ENCODE assay signal across 30 cellular contexts in genomic region chr5:111765613-111766012, GRCh38.
"Had no signal": no experiment of that assay in that cellular context is flagged by ENCODE, and none has a peak within 500 bp of the region (broad histone marks: within the 10 kb centered on the region; RNA-seq: fewer than 3 reads in every experiment).

No MANE protein-coding gene starts in this region.

- H3K27me3 Mint-ChIP-seq: activated naive CD8-positive, alpha-beta T cell had no signal

- H3K36me3 ChIP-seq: brain microvascular endothelial cell, esophagus muscularis mucosa, gastrocnemius medialis had no signal

- H3K27me3 ChIP-seq: brain microvascular endothelial cell, esophagus muscularis mucosa, gastrocnemius medialis had no signal

- H3K4me3 ChIP-seq: coronary artery, dorsolateral prefrontal cortex, esophagus muscularis mucosa, gastrocnemius medialis had no signal

- H3K4me1 ChIP-seq: esophagus muscularis mucosa, foreskin keratinocyte, gastrocnemius medialis had no signal

- H3K4me1 Mint-ChIP-seq: activated CD4-positive, alpha-beta T cell treated with anti-CD3 and anti-CD28 coated beads, Interleukin-2, amount 10 ng/mL, durations not matched to agents 7 days and 5 days; activated T-helper 17 cell treated with anti-CD3 and anti-CD28 coated beads, Interleukin-2, amount 50 U/mL, for 72 hours; central memory CD8-positive, alpha-beta T cell had no signal

- DNase-seq: activated CD4-positive, alpha-beta T cell treated with anti-CD3 and anti-CD28 coated beads for 1 hour; activated CD4-positive, alpha-beta T cell treated with anti-CD3 and anti-CD28 coated beads for 4 hours; activated CD4-positive, alpha-beta T cell treated with anti-CD3 and anti-CD28 coated beads, Interleukin-2, amount 10 ng/mL, durations not matched to agents 7 days and 5 days; activated CD4-positive, alpha-beta T cell treated with anti-CD3 and anti-CD28 coated beads, Interleukin-2, amount 50 U/mL, for 4 hours; activated CD8-positive, alpha-beta memory T cell treated with anti-CD3 and anti-CD28 coated beads for 24 hours; activated CD8-positive, alpha-beta T cell treated with anti-CD3 and anti-CD28 coated beads for 36 hours; activated effector memory CD4-positive, alpha-beta T cell treated with Interleukin-2 at 50 U/mL for 16 hours; activated gamma-delta T cell treated with Interleukin-2 at 50 U/mL for 16 hours; activated naive CD4-positive, alpha-beta T cell treated with anti-CD3 and anti-CD28 coated beads, Interleukin-2, amount 50 U/mL, for 16 hours; activated naive CD4-positive, alpha-beta T cell treated with Interleukin-2 at 50 U/mL for 16 hours; activated T-cell treated with anti-CD3 and anti-CD28 coated beads, Interleukin-2, amount 50 U/mL, for 4 hours; amniotic stem cell; anterior cingulate cortex; brain microvascular endothelial cell; dorsolateral prefrontal cortex; effector memory CD4-positive, alpha-beta T cell; endodermal cell; foreskin keratinocyte; gastrocnemius medialis; glutamatergic neuron; T-helper 2 cell had no signal

- H3K4me3 Mint-ChIP-seq: activated CD4-positive, alpha-beta T cell treated with anti-CD3 and anti-CD28 coated beads, Interleukin-2, amount 10 ng/mL, durations not matched to agents 7 days and 5 days; activated CD8-positive, alpha-beta T cell treated with anti-CD3 and anti-CD28 coated beads for 36 hours; activated naive CD8-positive, alpha-beta T cell; activated T-cell treated with anti-CD3 and anti-CD28 coated beads, Interleukin-2, amount 50 U/mL, for 4 hours; activated T-helper 17 cell treated with anti-CD3 and anti-CD28 coated beads, Interleukin-2, amount 50 U/mL, for 72 hours; central memory CD8-positive, alpha-beta T cell; dendritic cell treated with granulocyte-macrophage colony-stimulating factor and Interleukin-4, amounts not matched to agents 40 ng/mL and 50 ng/mL, for 4 days; endodermal cell; WTC11 had no signal

- H3K27ac ChIP-seq: brain microvascular endothelial cell, coronary artery, dorsolateral prefrontal cortex, esophagus muscularis mucosa, foreskin keratinocyte, gastrocnemius medialis, VCaP had no signal

- H3K9me3 Mint-ChIP-seq: activated CD4-positive, alpha-beta T cell treated with anti-CD3 and anti-CD28 coated beads, Interleukin-2, amount 10 ng/mL, durations not matched to agents 7 days and 5 days; activated CD8-positive, alpha-beta T cell treated with anti-CD3 and anti-CD28 coated beads for 36 hours; activated T-cell treated with anti-CD3 and anti-CD28 coated beads, Interleukin-2, amount 50 U/mL, for 4 hours; activated T-helper 17 cell treated with anti-CD3 and anti-CD28 coated beads, Interleukin-2, amount 50 U/mL, for 72 hours; central memory CD8-positive, alpha-beta T cell; dendritic cell treated with granulocyte-macrophage colony-stimulating factor and Interleukin-4, amounts not matched to agents 40 ng/mL and 50 ng/mL, for 4 days had no signal

- H3K27ac Mint-ChIP-seq: activated CD4-positive, alpha-beta T cell treated with anti-CD3 and anti-CD28 coated beads, Interleukin-2, amount 10 ng/mL, durations not matched to agents 7 days and 5 days; activated CD8-positive, alpha-beta T cell treated with anti-CD3 and anti-CD28 coated beads for 36 hours; activated naive CD8-positive, alpha-beta T cell; activated T-helper 17 cell treated with anti-CD3 and anti-CD28 coated beads, Interleukin-2, amount 50 U/mL, for 72 hours; dendritic cell treated with granulocyte-macrophage colony-stimulating factor and Interleukin-4, amounts not matched to agents 40 ng/mL and 50 ng/mL, for 4 days; endodermal cell; WTC11 had no signal

- FAIRE-seq: bronchial epithelial cell had no signal

- H3K9me3 ChIP-seq: esophagus muscularis mucosa, gastrocnemius medialis had no signal

- H3K36me3 Mint-ChIP-seq: activated naive CD8-positive, alpha-beta T cell; WTC11 had no signal

- ATAC-seq: activated CD8-positive, alpha-beta T cell treated with anti-CD3 and anti-CD28 coated beads for 36 hours; activated T-cell treated with anti-CD3 and anti-CD28 coated beads, Interleukin-2, amount 50 U/mL, for 4 hours; activated T-helper 17 cell treated with anti-CD3 and anti-CD28 coated beads, Interleukin-2, amount 50 U/mL, for 72 hours; foreskin keratinocyte; gastrocnemius medialis; WTC11 had no signal
